Comparison of ENCODE assay signal across 21 cellular contexts in genomic region chr10:71086439-71087080, GRCh38.
DNase-seq lines count a peak whose midpoint lies in the region; ATAC-seq and TF ChIP-seq lines count a peak whose summit lies in the region.
"Had no signal": no experiment of that assay in that cellular context is flagged by ENCODE, and none has a peak within 500 bp of the region (broad histone marks: within the 10 kb centered on the region; RNA-seq: fewer than 3 reads in every experiment).

No MANE protein-coding gene starts in this region.

- H3K4me1 ChIP-seq in adrenal gland (replicated peaks in 1 of 2) (no peaks in the 10 kb centered on the region), osteoblast (ENCODE audit: insufficient read depth, low read length) (no peaks in the 10 kb centered on the region), foreskin keratinocyte (no peaks in the 10 kb centered on the region)
- H3K4me1 ChIP-seq: tibial nerve had no signal

- no peaks in the 10 kb centered on the region for H3K36me3 ChIP-seq in adrenal gland (replicated peaks in 1 of 2)
- H3K36me3 ChIP-seq in osteoblast (ENCODE audit: insufficient read depth, low read length) = no peaks in the 10 kb centered on the region
- H3K36me3 ChIP-seq: HAP-1, ovary, tibial nerve had no signal

- H3K4me2 ChIP-seq in osteoblast (ENCODE audit: insufficient read depth, low read length) = no peak overlapping the region

- H3K9me3 ChIP-seq in adrenal gland (replicated peaks in 1 of 3) = no peaks in the 10 kb centered on the region
- no peaks in the 10 kb centered on the region for H3K9me3 ChIP-seq in osteoblast (ENCODE audit: low read depth, low read length)
- H3K9me3 ChIP-seq: HAP-1, ovary, tibial nerve had no signal

- TF ChIP-seq CTCF in adrenal gland (IDR thresholded peaks at IDR 0.05) = no peak
- no peak for TF ChIP-seq CTCF in osteoblast (IDR thresholded peaks at IDR 0.05; ENCODE audit: extremely low read depth, low read depth, low read length)
- TF ChIP-seq CTCF in foreskin keratinocyte (conservative IDR thresholded peaks at IDR 0.05) = no peak

- H3K27me3 ChIP-seq in adrenal gland = no peaks in the 10 kb centered on the region
- peaks cover 10% of the 10 kb centered on the region for H3K27me3 ChIP-seq in osteoblast (ENCODE audit: insufficient read depth, low read length)
- H3K27me3 ChIP-seq in foreskin keratinocyte = no peaks in the 10 kb centered on the region
- H3K27me3 ChIP-seq: ovary, tibial nerve had no signal

- no peak overlapping the region for H3K27ac ChIP-seq in adrenal gland
- no peak overlapping the region for H3K27ac ChIP-seq in osteoblast (ENCODE audit: low read depth, low read length)
- H3K27ac ChIP-seq in foreskin keratinocyte = no peak overlapping the region
- H3K27ac ChIP-seq: ovary, tibial nerve had no signal

- no peak overlapping the region for H3K4me3 ChIP-seq in adrenal gland
- no peak overlapping the region for H3K4me3 ChIP-seq in osteoblast (ENCODE audit: insufficient read depth, low read length)
- H3K4me3 ChIP-seq: HAP-1, ovary, tibial nerve had no signal

- no peaks in the 10 kb centered on the region for H4K20me1 ChIP-seq in osteoblast (ENCODE audit: insufficient read depth, low read length)

- no peak for ATAC-seq in foreskin keratinocyte
- ATAC-seq: activated CD4-positive, CD25-positive, alpha-beta regulatory T cell treated with anti-CD3 and anti-CD28 coated beads, Interleukin-2, amount 50 U/mL, for 24 hours; HepG2; sciatic nerve; stimulated activated naive CD8-positive, alpha-beta T cell treated with anti-CD3 and anti-CD28 coated beads, Interleukin-15, Interleukin-2, amounts not matched to agents 100 U/mL and 50 U/mL, for 24 hours had no signal

- H2AFZ ChIP-seq in osteoblast (ENCODE audit: low read length) = no peak overlapping the region

- 75 to 88% (median 87%) methylated on average over 11 of the region's 11 CpGs for WGBS in adrenal gland, 4 donors

- DNase-seq in DMS53 (lab: John Stamatoyannopoulos, UW) (peak; percentile 64), NCI-H1436 treated with DMSO at 0.1 percent for 48 hours (lab: John Stamatoyannopoulos, UW) (peak; percentile 50), adrenal gland (peak in 4 of 7 donors; percentile 1 to 20 (median 3)), osteoblast (ENCODE audit: insufficient read length, low spot score, missing footprints) (peak; percentile 32), HT-29 (ENCODE audit: low spot score) (no peak), foreskin keratinocyte (no peak), inferior parietal cortex (ENCODE audit: extremely low spot score) (no peak)
- DNase-seq: activated gamma-delta T cell treated with Interleukin-2 at 50 U/mL for 16 hours; effector CD4-positive, alpha-beta T cell; immature natural killer cell; mammary epithelial cell; NCI-H1694; NCI-H446; stimulated activated naive CD8-positive, alpha-beta T cell treated with anti-CD3 and anti-CD28 coated beads, Interleukin-15, Interleukin-2, amounts not matched to agents 100 U/mL and 50 U/mL, for 24 hours; T1000 had no signal

- H3K79me2 ChIP-seq in osteoblast (ENCODE audit: insufficient read depth, low read length) = no peaks in the 10 kb centered on the region

- no peak for TF ChIP-seq POLR2A in adrenal gland (IDR thresholded peaks at IDR 0.05)

- intact Hi-C loops in adrenal gland (cut with DNase I) = no loop called here

Comparison
In these comparisons a context has a peak if more than half of its experiments do, and no peak if none do; other contexts are left out.
1. DNase-seq: peak in DMS53 (single experiment), NCI-H1436 treated with DMSO at 0.1 percent for 48 hours (single experiment), adrenal gland (4 of 7) and osteoblast (single experiment); none in HT-29 (single experiment), foreskin keratinocyte (0 of 2) and inferior parietal cortex (single experiment).